In genomic region chr1:204959374-204959773, GRCh38 we compare ENCODE assay signal across 15 cellular contexts.
"Had no signal": no experiment of that assay in that cellular context is flagged by ENCODE, and none has a peak within 500 bp of the region (broad histone marks: within the 10 kb centered on the region; RNA-seq: fewer than 3 reads in every experiment).

No MANE protein-coding gene starts in this region.

- H3K36me3 ChIP-seq: gastrocnemius medialis had no signal

- H3K27ac ChIP-seq: gastrocnemius medialis, suprapubic skin had no signal

- H3K27me3 ChIP-seq: gastrocnemius medialis had no signal

- H3K4me3 Mint-ChIP-seq: activated CD4-positive, alpha-beta T cell treated with anti-CD3 and anti-CD28 coated beads, Interleukin-2, amount 10 ng/mL, durations not matched to agents 7 days and 5 days; naive thymus-derived CD8-positive, alpha-beta T cell; T-helper 1 cell treated with Interleukin-12 subunit alpha and Interleukin-12 subunit beta and Interleukin-4 antibody, amounts not matched to agents 30 μg/mL and 1 μg/mL, for 36 hours had no signal

- H3K4me3 ChIP-seq: gastrocnemius medialis, mucosa of descending colon, suprapubic skin had no signal

- H3K9me3 ChIP-seq: gastrocnemius medialis, mucosa of descending colon, suprapubic skin had no signal

- H3K4me1 Mint-ChIP-seq: activated CD4-positive, alpha-beta T cell treated with anti-CD3 and anti-CD28 coated beads, Interleukin-2, amount 10 ng/mL, durations not matched to agents 7 days and 5 days had no signal

- H3K27ac Mint-ChIP-seq: activated CD4-positive, alpha-beta T cell treated with anti-CD3 and anti-CD28 coated beads, Interleukin-2, amount 10 ng/mL, durations not matched to agents 7 days and 5 days; activated naive CD4-positive, alpha-beta T cell treated with anti-CD3 and anti-CD28 coated beads, Interleukin-2, amount 50 U/mL, for 72 hours; naive thymus-derived CD8-positive, alpha-beta T cell; T-helper 1 cell treated with Interleukin-12 subunit alpha and Interleukin-12 subunit beta and Interleukin-4 antibody, amounts not matched to agents 30 μg/mL and 1 μg/mL, for 36 hours had no signal

- ATAC-seq: activated naive CD4-positive, alpha-beta T cell treated with anti-CD3 and anti-CD28 coated beads, Interleukin-2, amount 50 U/mL, for 72 hours; mucosa of descending colon; naive thymus-derived CD8-positive, alpha-beta T cell; sciatic nerve; SK-N-SH treated with all-trans-retinoic acid at 6 μM for 48 hours had no signal

- DNase-seq: activated CD4-positive, alpha-beta T cell treated with anti-CD3 and anti-CD28 coated beads, Interleukin-2, amount 10 ng/mL, durations not matched to agents 7 days and 5 days; activated CD4-positive, CD25-positive, alpha-beta regulatory T cell; activated effector memory CD4-positive, alpha-beta T cell treated with Interleukin-2 at 50 U/mL for 16 hours; effector CD4-positive, alpha-beta T cell; gastrocnemius medialis; kidney glomerular epithelial cell; mucosa of descending colon; naive thymus-derived CD8-positive, alpha-beta T cell; stimulated activated CD4-positive, alpha-beta T cell treated with anti-CD3 and anti-CD28 coated beads, Interleukin-2, amount 100 ng/mL, for 24 hours; stimulated activated naive CD4-positive, alpha-beta T cell treated with Interleukin-2 at 50 U/mL for 16 hours had no signal

- H3K9me3 Mint-ChIP-seq: activated CD4-positive, alpha-beta T cell treated with anti-CD3 and anti-CD28 coated beads, Interleukin-2, amount 10 ng/mL, durations not matched to agents 7 days and 5 days; activated naive CD4-positive, alpha-beta T cell treated with anti-CD3 and anti-CD28 coated beads, Interleukin-2, amount 50 U/mL, for 72 hours; T-helper 1 cell treated with Interleukin-12 subunit alpha and Interleukin-12 subunit beta and Interleukin-4 antibody, amounts not matched to agents 30 μg/mL and 1 μg/mL, for 36 hours had no signal

- H3K4me1 ChIP-seq: suprapubic skin had no signal

- H3K36me3 Mint-ChIP-seq: activated naive CD4-positive, alpha-beta T cell treated with anti-CD3 and anti-CD28 coated beads, Interleukin-2, amount 50 U/mL, for 72 hours; naive thymus-derived CD8-positive, alpha-beta T cell had no signal
